Comparison of ENCODE assay signal across 9 cellular contexts in genomic region chr6:25302677-25303128, GRCh38. TPM values are rescaled to one million over a fixed set of nuclear protein-coding genes. Genes with fewer than 3 reads are reported as not detected.
A peak's percentile ranks its signal among the peaks of the same experiment; 100 is the strongest.
DNase-seq lines count a peak whose midpoint lies in the region; ATAC-seq and TF ChIP-seq lines count a peak whose summit lies in the region.
"Had no signal": no experiment of that assay in that cellular context is flagged by ENCODE, and none has a peak within 500 bp of the region (broad histone marks: within the 10 kb centered on the region; RNA-seq: fewer than 3 reads in every experiment).

No MANE protein-coding gene starts in this region.

- no peak overlapping the region for H3K4me3 ChIP-seq in HEK293 (ENCODE audit: low read depth, low read length)

- H3K36me3 ChIP-seq in HEK293 (ENCODE audit: control insufficient read depth in 2 of 2, insufficient read depth in 1 of 2, low read length in 2 of 2): no peaks in the 10 kb centered on the region

- H3K9me3 ChIP-seq in HEK293 (ENCODE audit: control insufficient read depth, insufficient read depth, low read depth, low read length): no peaks in the 10 kb centered on the region

- peak; percentile 13 for DNase-seq in NCI-H774 (lab: John Stamatoyannopoulos, UW)
- DNase-seq in glutamatergic neuron: peak; percentile 61
- no peak for DNase-seq in stimulated activated naive B cell treated with anti-CD40 and anti-IgM and Interleukin-4, amounts not matched to agents 10 μg/mL and 1 μg/mL and 100 μg/mL, for 72 hours
- DNase-seq in epidermal melanocyte (ENCODE audit: insufficient read length, low spot score): no peak
- DNase-seq: OCI-M1 had no signal

- POLR2A ChIA-PET in HEK293 (lab: Yijun Ruan, JAX): no interaction called here

- H3K27ac Mint-ChIP-seq in glutamatergic neuron (ENCODE audit: unreplicated experiment): peak overlapping the region; percentile 76
- no peak overlapping the region for H3K27ac Mint-ChIP-seq in stimulated activated naive B cell treated with anti-CD40 and anti-IgM and Interleukin-4, amounts not matched to agents 10 μg/mL and 1 μg/mL and 100 μg/mL, for 72 hours
- H3K27ac Mint-ChIP-seq in activated T-helper 17 cell treated with anti-CD3 and anti-CD28 coated beads, Interleukin-2, amount 50 U/mL, for 72 hours: no peak overlapping the region

- peaks cover 14% of the 10 kb centered on the region for H3K4me1 ChIP-seq in HEK293 (ENCODE audit: control insufficient read depth, insufficient read depth, low read length)

- peaks cover 4% of the 10 kb centered on the region for H3K27me3 Mint-ChIP-seq in glutamatergic neuron (ENCODE audit: unreplicated experiment)
- no peaks in the 10 kb centered on the region for H3K27me3 Mint-ChIP-seq in stimulated activated naive B cell treated with anti-CD40 and anti-IgM and Interleukin-4, amounts not matched to agents 10 μg/mL and 1 μg/mL and 100 μg/mL, for 72 hours
- no peaks in the 10 kb centered on the region for H3K27me3 Mint-ChIP-seq in activated T-helper 17 cell treated with anti-CD3 and anti-CD28 coated beads, Interleukin-2, amount 50 U/mL, for 72 hours

- peaks cover 4% of the 10 kb centered on the region for H3K9me3 Mint-ChIP-seq in glutamatergic neuron (ENCODE audit: unreplicated experiment)
- no peaks in the 10 kb centered on the region for H3K9me3 Mint-ChIP-seq in stimulated activated naive B cell treated with anti-CD40 and anti-IgM and Interleukin-4, amounts not matched to agents 10 μg/mL and 1 μg/mL and 100 μg/mL, for 72 hours
- no peaks in the 10 kb centered on the region for H3K9me3 Mint-ChIP-seq in activated T-helper 17 cell treated with anti-CD3 and anti-CD28 coated beads, Interleukin-2, amount 50 U/mL, for 72 hours

- CTCF ChIA-PET in HEK293 (lab: Yijun Ruan, JAX): interaction anchor here (1.4 kb wide), 1 partner anchor 79 kb away, joined by 4 read pairs; no protein-coding TSS in a partner anchor

- peaks cover 20% of the 10 kb centered on the region for H3K4me1 Mint-ChIP-seq in glutamatergic neuron (ENCODE audit: low read depth, unreplicated experiment)
- H3K4me1 Mint-ChIP-seq in stimulated activated naive B cell treated with anti-CD40 and anti-IgM and Interleukin-4, amounts not matched to agents 10 μg/mL and 1 μg/mL and 100 μg/mL, for 72 hours: peaks cover 18 to 33% of the 10 kb centered on the region in 2 donors
- no peaks in the 10 kb centered on the region for H3K4me1 Mint-ChIP-seq in activated T-helper 17 cell treated with anti-CD3 and anti-CD28 coated beads, Interleukin-2, amount 50 U/mL, for 72 hours

- TF ChIP-seq CTCF in HEK293 (tag by site-specific recombination; IDR thresholded peaks at IDR 0.05): no peak
- TF ChIP-seq CTCF in glutamatergic neuron (IDR thresholded peaks at IDR 0.05; ENCODE audit: partially characterized antibody, unreplicated experiment): no peak

- peak; percentile 14 to 35 for ATAC-seq in stimulated activated naive B cell treated with anti-CD40 and anti-IgM and Interleukin-4, amounts not matched to agents 10 μg/mL and 1 μg/mL and 100 μg/mL, for 72 hours (replicated peaks)
- no peak for ATAC-seq in activated T-helper 17 cell treated with anti-CD3 and anti-CD28 coated beads, Interleukin-2, amount 50 U/mL, for 72 hours (replicated peaks)
- no peak for ATAC-seq in GM21529 (IDR thresholded peaks at IDR 0.05; ENCODE audit: unreplicated experiment)
- no peak for ATAC-seq in GM21619 (IDR thresholded peaks at IDR 0.05; ENCODE audit: unreplicated experiment)

- no peak overlapping the region for H3K27ac ChIP-seq in HEK293 (ENCODE audit: extremely low read depth, low read depth, low read length)

- H3K36me3 Mint-ChIP-seq in glutamatergic neuron (ENCODE audit: unreplicated experiment): peaks cover 5% of the 10 kb centered on the region
- no peaks in the 10 kb centered on the region for H3K36me3 Mint-ChIP-seq in stimulated activated naive B cell treated with anti-CD40 and anti-IgM and Interleukin-4, amounts not matched to agents 10 μg/mL and 1 μg/mL and 100 μg/mL, for 72 hours
- no peaks in the 10 kb centered on the region for H3K36me3 Mint-ChIP-seq in activated T-helper 17 cell treated with anti-CD3 and anti-CD28 coated beads, Interleukin-2, amount 50 U/mL, for 72 hours (ENCODE audit: low read depth)

- H3K4me3 Mint-ChIP-seq in glutamatergic neuron (ENCODE audit: unreplicated experiment): peak overlapping the region; percentile 56
- no peak overlapping the region for H3K4me3 Mint-ChIP-seq in stimulated activated naive B cell treated with anti-CD40 and anti-IgM and Interleukin-4, amounts not matched to agents 10 μg/mL and 1 μg/mL and 100 μg/mL, for 72 hours
- no peak overlapping the region for H3K4me3 Mint-ChIP-seq in activated T-helper 17 cell treated with anti-CD3 and anti-CD28 coated beads, Interleukin-2, amount 50 U/mL, for 72 hours

TF ChIP-seq in HEK293, 187 proteins besides CTCF, POLR2A, EP300 and RAD21 (continues in another document):
- TF ChIP-seq OSR2 (tag by site-specific recombination; IDR thresholded peaks at IDR 0.05) (no peak), ZNF513 (tag by site-specific recombination; IDR thresholded peaks at IDR 0.05) (no peak), ZNF600 (tag by site-specific recombination; IDR thresholded peaks at IDR 0.05) (peak; percentile 93), GLIS1 (tag by site-specific recombination; IDR thresholded peaks at IDR 0.05) (peak; percentile 94), FEZF1 (tag by site-specific recombination; IDR thresholded peaks at IDR 0.05) (peak; percentile 80), ZNF214 (tag by site-specific recombination; IDR thresholded peaks at IDR 0.05; ENCODE audit: borderline replicate concordance) (no peak), PRDM1 (tag by site-specific recombination; IDR thresholded peaks at IDR 0.05) (peak; percentile 92), GLI2 (tag by site-specific recombination; IDR thresholded peaks at IDR 0.05; ENCODE audit: borderline replicate concordance, low read depth) (0 out of 2 replicates have a peak, but pooled peaks have one; percentile 20), HOXA7 (CRISPR knock-in tag; IDR thresholded peaks at IDR 0.05; ENCODE audit: borderline replicate concordance) (no peak), MEIS1 (CRISPR knock-in tag; IDR thresholded peaks at IDR 0.05; ENCODE audit: borderline replicate concordance) (0 out of 2 replicates have a peak, but pooled peaks have one; percentile 30), ZNF18 (tag by site-specific recombination; IDR thresholded peaks at IDR 0.05) (no peak), ZNF169 (tag by site-specific recombination; IDR thresholded peaks at IDR 0.05) (no peak), IKZF3 (tag by site-specific recombination; IDR thresholded peaks at IDR 0.05) (peak; percentile 30; the same call in 1 of the 2 replicates), PRDM10 (tag by site-specific recombination; IDR thresholded peaks at IDR 0.05) (0 out of 2 replicates have a peak, but pooled peaks have one; percentile 42), ZNF624 (tag by site-specific recombination; IDR thresholded peaks at IDR 0.05) (no peak)

RNA-seq across cellular contexts. Expression of gene CARMIL1, which starts 23.5 kb away (rescaled TPM):
- 4.8 TPM for total RNA-seq in glutamatergic neuron (ENCODE audit: unreplicated experiment)
- total RNA-seq in activated T-helper 17 cell treated with anti-CD3 and anti-CD28 coated beads, Interleukin-2, amount 50 U/mL, for 72 hours: 1 to 10 TPM; 3.8 to 7.6 TPM

Comparison
In these comparisons a context has a peak if more than half of its experiments do, and no peak if none do; other contexts are left out.
1. DNase-seq: peak in NCI-H774 (single experiment) and glutamatergic neuron (single experiment); none in stimulated activated naive B cell treated with anti-CD40 and anti-IgM and Interleukin-4, amounts not matched to agents 10 μg/mL and 1 μg/mL and 100 μg/mL, for 72 hours (single experiment) and epidermal melanocyte (single experiment).
2. ATAC-seq: peak in stimulated activated naive B cell treated with anti-CD40 and anti-IgM and Interleukin-4, amounts not matched to agents 10 μg/mL and 1 μg/mL and 100 μg/mL, for 72 hours (2 of 2); none in activated T-helper 17 cell treated with anti-CD3 and anti-CD28 coated beads, Interleukin-2, amount 50 U/mL, for 72 hours (single experiment), GM21529 (single experiment) and GM21619 (single experiment).